Comparison of ENCODE assay signal across 7 cellular contexts in the genomic region with DNA sequence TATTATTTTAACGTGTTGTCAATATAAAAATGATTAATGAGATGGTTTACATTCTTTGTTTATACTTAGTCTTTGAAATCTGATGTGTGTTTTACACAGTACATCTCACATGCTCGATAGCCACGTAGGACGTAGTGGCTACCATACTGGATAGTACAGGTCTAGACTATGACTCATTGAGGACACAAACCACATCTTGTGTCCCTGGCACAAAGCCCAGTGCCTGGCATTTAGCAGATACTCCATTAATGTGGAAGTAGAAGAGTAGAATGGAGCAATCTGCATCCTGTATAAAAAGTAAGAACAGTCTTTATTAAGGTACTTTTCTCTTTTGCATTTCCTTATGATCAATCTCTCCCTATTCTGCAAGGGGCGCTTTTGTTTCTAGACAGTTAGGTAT. TPM values are rescaled to one million over a fixed set of nuclear protein-coding genes. Genes with fewer than 3 reads are reported as not detected.
A peak's percentile ranks its signal among the peaks of the same experiment; 100 is the strongest.
DNase-seq lines count a peak whose midpoint lies in the region; ATAC-seq and FAIRE-seq lines count a peak whose summit lies in the region.

No MANE protein-coding gene starts in this region.

- no peak for ATAC-seq in HG03521 (IDR thresholded peaks at IDR 0.05; ENCODE audit: unreplicated experiment)

- H3K27ac ChIP-seq in small intestine (ENCODE audit: low read depth in 1 of 2, low read length in 1 of 2), result no peak overlapping the region

- no peak overlapping the region for H3K4me3 ChIP-seq in small intestine (ENCODE audit: low read depth in 1 of 2, low read length in 2 of 2)

- 43 to 55% (median 49%) methylated on average over 5 of the region's 5 CpGs for WGBS in small intestine, 3 donors

- peak; percentile 49 for FAIRE-seq in small intestine (lab: Jason Lieb, UNC)

- no peaks in the 10 kb centered on the region for H3K9me3 ChIP-seq in small intestine (ENCODE audit: control insufficient read depth, low read depth)

- no peaks in the 10 kb centered on the region for H3K4me1 ChIP-seq in small intestine (ENCODE audit: control insufficient read depth in 2 of 2, insufficient read depth in 1 of 2, low read depth in 1 of 2, low read length in 1 of 2)

- no peaks in the 10 kb centered on the region for H3K27me3 ChIP-seq in small intestine (ENCODE audit: control insufficient read depth in 2 of 2, insufficient read depth in 2 of 2, low read length in 2 of 2)

- peak in 63 of 76 experiments; percentile 4 to 78 (median 36) for DNase-seq in HUDEP-2 (lab: John Stamatoyannopoulos, UW; ENCODE audit: unreplicated experiment in 76 of 76)
- peak; percentile 49 for DNase-seq in RKO (ENCODE audit: low spot score)
- peak; percentile 64 for DNase-seq in fibroblast of peridontal ligament (ENCODE audit: extremely low read depth)
- DNase-seq in small intestine, result peak; percentile 87
- no peak for DNase-seq in stimulated activated CD4-positive, alpha-beta T cell treated with anti-CD3 and anti-CD28 coated beads, Interleukin-1b, Interleukin-23, amount 100 ng/mL, for 48 hours
- DNase-seq in islet precursor cell, result no peak

- H3K36me3 ChIP-seq in small intestine (ENCODE audit: control insufficient read depth in 2 of 2, insufficient read depth in 2 of 2, low read length in 2 of 2), result no peaks in the 10 kb centered on the region

RNA-seq across cellular contexts. Expression of a gene that starts 49.0 kb away (rescaled TPM):
- polyA plus RNA-seq in small intestine, result 10 to 100 TPM in 1 of 3 donors, 1 to 10 TPM in 2; 2.0 to 13.6 (median 2.2) TPM

Comparison
In these comparisons a context has a peak if more than half of its experiments do, and no peak if none do; other contexts are left out.
1. DNase-seq: peak in HUDEP-2 (63 of 76), RKO (single experiment), fibroblast of peridontal ligament (single experiment) and small intestine (single experiment); none in stimulated activated CD4-positive, alpha-beta T cell treated with anti-CD3 and anti-CD28 coated beads, Interleukin-1b, Interleukin-23, amount 100 ng/mL, for 48 hours (single experiment) and islet precursor cell (single experiment).